8 cellular contexts compared by ENCODE assay signal in genomic region chr15:74956648-74957300, GRCh38. TPM values are rescaled to one million over a fixed set of nuclear protein-coding genes. Genes with fewer than 3 reads are reported as not detected.
DNase-seq lines count a peak whose midpoint lies in the region; ATAC-seq and TF ChIP-seq lines count a peak whose summit lies in the region.

TSS of gene RPP25 (minus strand) at chr15:74956772. CDS start at chr15:74956583, 189 bp downstream.

- peak within 1 kb of the TSS; percentile 56 for H3K4me3 ChIP-seq in AG04449 (ENCODE audit: low read depth, low read length)
- H3K4me3 ChIP-seq in mucosa of descending colon: peak within 1 kb of the TSS; percentile 3

- peak; percentile 25 for TF ChIP-seq POLR2A in erythroblast (IDR thresholded peaks at IDR 0.05; ENCODE audit: low read length)

- H3K36me3 ChIP-seq in mucosa of descending colon (ENCODE audit: low read depth): no peaks in the 10 kb centered on the region

- peaks cover 34% of the 10 kb centered on the region for H3K4me1 ChIP-seq in mucosa of descending colon (ENCODE audit: low read depth)

- TF ChIP-seq CTCF in AG04449 (IDR thresholded peaks at IDR 0.05; ENCODE audit: insufficient read depth, low read length, missing control alignments): no peak
- no peak for TF ChIP-seq CTCF in mucosa of descending colon (IDR thresholded peaks at IDR 0.05)

- ATAC-seq in GM18907 (IDR thresholded peaks at IDR 0.05; ENCODE audit: unreplicated experiment) (peak; percentile 80), HG03196 (IDR thresholded peaks at IDR 0.05; ENCODE audit: unreplicated experiment) (peak; percentile 73), mucosa of descending colon (peak; percentile 85)

- no peak for DNase-seq in AG04449 (ENCODE audit: low read depth, low spot score)
- DNase-seq in NCI-H774 (lab: John Stamatoyannopoulos, UW): peak; percentile 79
- peak; percentile 79 for DNase-seq in activated T-cell treated with anti-CD3 and anti-CD28 coated beads for 48 hours (ENCODE audit: low read depth)
- DNase-seq in erythroblast (lab: John Stamatoyannopoulos, UW): peak; percentile 62 to 70
- peak; percentile 89 to 93 (median 90) for DNase-seq in mucosa of descending colon
- peak; percentile 67 to 73 for DNase-seq in stimulated activated CD8-positive, alpha-beta memory T cell treated with anti-CD3 and anti-CD28 coated beads, Interleukin-2, amount 100 ng/mL, for 48 hours (ENCODE audit: low read depth in 2 of 2)

- POLR2A ChIA-PET in AG04449 (lab: Yijun Ruan, JAX): interaction anchor here (0.6 to 1.0 kb wide), 2 partner anchors 18 to 65 kb away, joined by 3 read pairs; no protein-coding TSS in a partner anchor

- CTCF ChIA-PET in AG04449 (lab: Yijun Ruan, JAX): interaction anchor here (0.9 to 24.4 kb wide), 10 partner anchors 6 to 325 kb away, joined by 3 to 644 read pairs (median 4); partner anchors contain the start of genes C15orf39 and CSK

- no peaks in the 10 kb centered on the region for H3K9me3 ChIP-seq in mucosa of descending colon

- intact Hi-C loops in mucosa of descending colon (cut with DNase I, micrococcal nuclease): no loop called here

RNA-seq across cellular contexts. Expression of gene RPP25, which starts in this region (rescaled TPM):
- 10 to 100 TPM in 2 of 3 donors, 1 to 10 TPM in 1; 8.9 to 13.6 (median 12.3) TPM for total RNA-seq in mucosa of descending colon
